In genomic region chr9:133919253-133920115, GRCh38 we compare ENCODE assay signal across 1 cellular context.
TF ChIP-seq lines count a peak whose summit lies in the region.

No MANE protein-coding gene starts in this region.

TF ChIP-seq in HepG2, 621 proteins besides CTCF, POLR2A, EP300 and RAD21 (continued from another document):
- peak; percentile 22; the same call in 1 of the 2 replicates for TF ChIP-seq ZNF687 (CRISPR knock-in tag; IDR thresholded peaks at IDR 0.05)
